28 cellular contexts compared by ENCODE assay signal in genomic region chr2:200744252-200744651, GRCh38.
"Had no signal": no experiment of that assay in that cellular context is flagged by ENCODE, and none has a peak within 500 bp of the region (broad histone marks: within the 10 kb centered on the region; RNA-seq: fewer than 3 reads in every experiment).

No MANE protein-coding gene starts in this region.

- ATAC-seq: esophagus mucosa; foreskin keratinocyte; gastroesophageal sphincter; heart left ventricle; left colon; natural killer cell; pancreas; right lobe of liver; stimulated activated naive CD8-positive, alpha-beta T cell treated with anti-CD3 and anti-CD28 coated beads, Interleukin-15, amount 100 ng/mL, for 72 hours; upper lobe of right lung had no signal

- H3K4me1 ChIP-seq: foreskin keratinocyte had no signal

- H3K27ac ChIP-seq: dorsolateral prefrontal cortex, epithelial cell of prostate, foreskin keratinocyte, gastroesophageal sphincter, heart left ventricle, hepatocyte, neutrophil, pancreas, right lobe of liver, suprapubic skin, transverse colon, upper lobe of right lung, uterus had no signal

- FAIRE-seq: colon, islet of Langerhans, pancreas, small intestine had no signal

- H3K4me3 Mint-ChIP-seq: memory B cell; natural killer cell; neural crest cell; stimulated activated naive CD8-positive, alpha-beta T cell treated with anti-CD3 and anti-CD28 coated beads, Interleukin-15, amount 100 ng/mL, for 72 hours had no signal

- H3K79me2 ChIP-seq: hepatocyte had no signal

- H3K9me3 ChIP-seq: gastroesophageal sphincter, heart left ventricle, neutrophil, pancreas, right lobe of liver, suprapubic skin, transverse colon, upper lobe of right lung, uterus had no signal

- H3K4me1 Mint-ChIP-seq: memory B cell; natural killer cell; neural crest cell; stimulated activated naive CD8-positive, alpha-beta T cell treated with anti-CD3 and anti-CD28 coated beads, Interleukin-15, amount 100 ng/mL, for 72 hours had no signal

- H3K9me3 Mint-ChIP-seq: memory B cell; natural killer cell; neural crest cell; stimulated activated naive CD8-positive, alpha-beta T cell treated with anti-CD3 and anti-CD28 coated beads, Interleukin-15, amount 100 ng/mL, for 72 hours had no signal

- H3K27ac Mint-ChIP-seq: memory B cell; natural killer cell; stimulated activated naive CD8-positive, alpha-beta T cell treated with anti-CD3 and anti-CD28 coated beads, Interleukin-15, amount 100 ng/mL, for 72 hours had no signal

- H3K36me3 ChIP-seq: gastroesophageal sphincter, heart left ventricle, neutrophil, pancreas, right lobe of liver, suprapubic skin, transverse colon, upper lobe of right lung, uterus had no signal

- H3K36me3 Mint-ChIP-seq: memory B cell, natural killer cell had no signal

- H3K4me3 ChIP-seq: dorsolateral prefrontal cortex, gastroesophageal sphincter, heart left ventricle, hepatocyte, lung, pancreas, right lobe of liver, suprapubic skin, transverse colon, upper lobe of right lung, uterus had no signal

- DNase-seq: effector CD4-positive, alpha-beta T cell; foreskin keratinocyte; heart left ventricle; kidney glomerular epithelial cell; left colon; natural killer cell; pancreas; right lobe of liver; small intestine; stimulated activated CD4-positive, alpha-beta T cell treated with anti-CD3 and anti-CD28 coated beads, Interleukin-15, amount 100 ng/mL, for 24 hours; stimulated activated CD4-positive, alpha-beta T cell treated with anti-CD3 and anti-CD28 coated beads, Interleukin-2, amount 100 ng/mL, for 48 hours; stimulated activated naive CD4-positive, alpha-beta T cell; stimulated activated naive CD8-positive, alpha-beta T cell treated with anti-CD3 and anti-CD28 coated beads, Interleukin-15, amount 100 ng/mL, for 72 hours; transverse colon; upper lobe of right lung; uterus had no signal

- H3K27me3 ChIP-seq: dorsolateral prefrontal cortex, foreskin keratinocyte, gastroesophageal sphincter, heart left ventricle, hepatocyte, neutrophil, pancreas, right lobe of liver, suprapubic skin, transverse colon, upper lobe of right lung, uterus had no signal

- H2AFZ ChIP-seq: hepatocyte had no signal

- H3K4me2 ChIP-seq: hepatocyte had no signal
